In the genomic region with DNA sequence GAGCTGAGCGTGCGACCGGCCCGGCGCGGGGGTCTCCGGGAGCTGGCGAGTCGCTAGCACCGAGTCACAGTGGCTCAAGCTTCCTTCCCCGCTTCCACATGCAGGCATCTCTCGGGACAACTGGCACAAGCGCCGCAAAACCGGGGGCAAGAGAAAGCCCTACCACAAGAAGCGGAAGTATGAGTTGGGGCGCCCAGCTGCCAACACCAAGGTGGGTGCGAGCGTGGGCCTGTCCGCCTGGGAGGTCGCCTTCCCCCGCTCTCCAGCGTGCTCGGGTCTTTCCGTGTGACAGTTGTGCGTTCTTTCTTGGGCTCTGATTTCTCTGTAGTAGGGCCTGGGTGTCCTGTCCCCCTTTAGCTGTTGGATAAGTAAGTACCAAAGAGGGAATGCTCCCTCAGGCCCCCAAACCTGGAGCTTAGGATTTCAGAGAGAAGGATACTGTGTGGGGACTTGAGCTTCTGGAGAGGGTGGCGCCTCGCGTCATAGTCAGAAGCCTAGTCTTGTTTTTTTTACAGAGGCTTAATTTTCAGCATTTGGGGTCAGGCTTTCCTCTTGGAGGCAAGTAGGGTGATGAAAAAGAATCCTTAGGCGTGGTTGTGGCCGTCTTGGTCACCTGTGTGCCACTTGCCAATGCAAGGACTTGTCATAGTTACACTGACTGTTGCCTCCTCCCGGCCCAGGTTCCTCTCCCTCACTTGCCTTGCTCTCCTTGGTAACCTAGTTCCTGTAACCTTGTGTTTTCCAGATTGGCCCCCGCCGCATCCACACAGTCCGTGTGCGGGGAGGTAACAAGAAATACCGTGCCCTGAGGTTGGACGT, we compare ENCODE assay signal across 8 cellular contexts. TPM values are rescaled to one million over a fixed set of nuclear protein-coding genes. Genes with fewer than 3 reads are reported as not detected.
DNase-seq lines count a peak whose midpoint lies in the region; ATAC-seq and TF ChIP-seq lines count a peak whose summit lies in the region.

No MANE protein-coding gene starts in this region.

- ATAC-seq in DND-41 (ENCODE audit: insufficient read depth, low read depth) (peak; percentile 30), body of pancreas (peak; percentile 7)

- H3K79me2 ChIP-seq in DND-41 (ENCODE audit: insufficient read depth, low read length) = peaks cover 46% of the 10 kb centered on the region

- H3K27ac ChIP-seq in DND-41 (ENCODE audit: low read length) (peak overlapping the region; percentile 87), body of pancreas (peak overlapping the region; percentile 83 to 97 (median 92))

- H3K4me3 ChIP-seq in DND-41 (ENCODE audit: low read depth in 1 of 2, low read length in 2 of 2) = peak overlapping the region; percentile 91
- H3K4me3 ChIP-seq in body of pancreas = peak overlapping the region; percentile 50 to 99

- peaks cover 34% of the 10 kb centered on the region for H3K4me1 ChIP-seq in DND-41 (ENCODE audit: insufficient read depth, low read length)
- H3K4me1 ChIP-seq in body of pancreas = peaks cover 31% of the 10 kb centered on the region

- H3K9ac ChIP-seq in DND-41 (ENCODE audit: low read depth, low read length) = peak overlapping the region; percentile 89

- TF ChIP-seq POLR2A in body of pancreas (IDR thresholded peaks at IDR 0.05) = no peak

- intact Hi-C loops in body of pancreas (cut with DNase I) = no loop called here

- peaks cover 31% of the 10 kb centered on the region for H4K20me1 ChIP-seq in DND-41 (ENCODE audit: insufficient read depth, low read length)

- peak overlapping the region; percentile 99 for H2AFZ ChIP-seq in DND-41 (ENCODE audit: low read depth, low read length)

- H3K36me3 ChIP-seq in DND-41 (ENCODE audit: insufficient read depth, low read length) = peaks cover 53% of the 10 kb centered on the region
- H3K36me3 ChIP-seq in body of pancreas (replicated peaks in 1 of 2; ENCODE audit: insufficient read depth in 1 of 2, low read depth in 2 of 2) = peaks cover 6 to 17% of the 10 kb centered on the region in 2 donors

- no peak for TF ChIP-seq CTCF in DND-41 (IDR thresholded peaks at IDR 0.05; ENCODE audit: borderline replicate concordance, extremely low read depth, low read length, poor library complexity, severe bottlenecking)
- no peak for TF ChIP-seq CTCF in body of pancreas (IDR thresholded peaks at IDR 0.05)

- 9 to 11% methylated on average over 12 to 38 of the region's 38 CpGs for WGBS in body of pancreas, 2 donors

- no peaks in the 10 kb centered on the region for H3K27me3 ChIP-seq in DND-41 (ENCODE audit: insufficient read depth, low read length, poor library complexity)
- H3K27me3 ChIP-seq in body of pancreas = no peaks in the 10 kb centered on the region

- peak; percentile 58 for DNase-seq in DND-41
- DNase-seq in HCEC 1CT = peak; percentile 6
- DNase-seq in RKO (ENCODE audit: low spot score) = peak; percentile 46
- DNase-seq in body of pancreas = peak in 3 of 4 donors; percentile 30 to 48 (median 31)
- DNase-seq in left kidney (ENCODE audit: low read depth, low spot score) = peak; percentile 27
- DNase-seq in stimulated activated naive CD4-positive, alpha-beta T cell (lab: John Stamatoyannopoulos, UW) = peak in 4 of 6 experiments; percentile 41 to 58 (median 49)
- DNase-seq in mesenteric fat pad (ENCODE audit: low spot score) = no peak
- DNase-seq in amniotic stem cell (lab: John Stamatoyannopoulos, UW) = no peak

- H3K9me3 ChIP-seq in DND-41 (ENCODE audit: insufficient read depth, low read length, severe bottlenecking) (no peaks in the 10 kb centered on the region), body of pancreas (no peaks in the 10 kb centered on the region)

- H3K4me2 ChIP-seq in DND-41 (ENCODE audit: insufficient read depth, low read length) = peak overlapping the region; percentile 86

RNA-seq across cellular contexts. Expression of gene RPS8, which starts 0.8 kb away (rescaled TPM):
- total RNA-seq in body of pancreas (1,000 to 10,000 TPM; 1,064 to 1,413 TPM), mesenteric fat pad (1,343 TPM)

RNA-seq across cellular contexts. Expression of gene BEST4, which starts 11.8 kb away (rescaled TPM):
- under 1 TPM in 1 of 2 donors, not detected in 1; 0.26 TPM for total RNA-seq in body of pancreas
- 0.19 TPM for total RNA-seq in mesenteric fat pad

RNA-seq across cellular contexts. Expression of gene PLK3, which starts 24.0 kb away (rescaled TPM):
- total RNA-seq in body of pancreas (10 to 100 TPM; 20.8 to 29.7 TPM), mesenteric fat pad (78.0 TPM)

RNA-seq across cellular contexts. Expression of gene DYNLT4, which starts 31.0 kb away (rescaled TPM):
- total RNA-seq in body of pancreas (1 to 10 TPM in 1 of 2 donors, not detected in 1; 2.9 TPM), mesenteric fat pad (not detected)

RNA-seq across cellular contexts. Expression of gene BTBD19, which starts 32.2 kb away (rescaled TPM):
- total RNA-seq in body of pancreas (1 to 10 TPM; 5.7 to 9.9 TPM), mesenteric fat pad (26.1 TPM)

Comparison
In these comparisons a context has a peak if more than half of its experiments do, and no peak if none do; other contexts are left out.
1. DNase-seq: peak in DND-41 (single experiment), HCEC 1CT (single experiment), RKO (single experiment), body of pancreas (3 of 4), left kidney (single experiment) and stimulated activated naive CD4-positive, alpha-beta T cell (4 of 6); none in mesenteric fat pad (single experiment) and amniotic stem cell (single experiment).